Comparison of ENCODE assay signal across 27 cellular contexts in genomic region chr12:99439399-99439798, GRCh38.
"Had no signal": no experiment of that assay in that cellular context is flagged by ENCODE, and none has a peak within 500 bp of the region (broad histone marks: within the 10 kb centered on the region; RNA-seq: fewer than 3 reads in every experiment).

No MANE protein-coding gene starts in this region.

- ATAC-seq: stimulated activated effector memory CD8-positive, alpha-beta T cell treated with anti-CD3 and anti-CD28 coated beads, Interleukin-12 subunit alpha, Interleukin-12 subunit beta, amount 100 ng/mL, for 72 hours; stimulated activated memory B cell treated with anti-CD40 and anti-IgM and Interleukin-4, amounts not matched to agents 10 μg/mL and 1 μg/mL and 100 μg/mL, for 72 hours; stimulated activated naive B cell treated with anti-CD40 and anti-IgM and Interleukin-4, amounts not matched to agents 10 μg/mL and 1 μg/mL and 100 μg/mL, for 72 hours; stimulated activated naive CD8-positive, alpha-beta T cell treated with anti-CD3 and anti-CD28 coated beads, Interleukin-15, amount 100 ng/mL, for 72 hours; stimulated activated naive CD8-positive, alpha-beta T cell treated with anti-CD3 and anti-CD28 coated beads, Interleukin-15, Interleukin-2, amounts not matched to agents 100 U/mL and 50 U/mL, for 24 hours; upper lobe of right lung had no signal

- H3K36me3 ChIP-seq: stomach, suprapubic skin, thoracic aorta, thyroid gland, tibial artery, tibial nerve, transverse colon, upper lobe of left lung, upper lobe of right lung, uterus, vagina had no signal

- H3K4me3 ChIP-seq: stomach, suprapubic skin, testis, thoracic aorta, thyroid gland, tibial artery, tibial nerve, transverse colon, upper lobe of left lung, upper lobe of right lung, uterus, vagina had no signal

- H3K4me1 ChIP-seq: stomach, suprapubic skin, testis, thyroid gland, tibial nerve, transverse colon, upper lobe of left lung, upper lobe of right lung, uterus, vagina had no signal

- FAIRE-seq: urothelium cell line had no signal

- H3K9me3 ChIP-seq: suprapubic skin, testis, thoracic aorta, thyroid gland, tibial artery, tibial nerve, transverse colon, upper lobe of left lung, upper lobe of right lung, uterus, vagina had no signal

- H3K27me3 ChIP-seq: stomach, suprapubic skin, testis, thyroid gland, tibial artery, tibial nerve, transverse colon, upper lobe of left lung, upper lobe of right lung, uterus, vagina had no signal

- H3K27ac ChIP-seq: stomach, suprapubic skin, testis, thoracic aorta, thyroid gland, tibial artery, tibial nerve, transverse colon, upper lobe of left lung, upper lobe of right lung, uterus, vagina had no signal

- DNase-seq: stimulated activated CD4-positive, alpha-beta T cell treated with anti-CD3 and anti-CD28 coated beads, Interleukin-2, amount 100 ng/mL, for 48 hours; stimulated activated CD4-positive, alpha-beta T cell treated with anti-CD3 and anti-CD28 coated beads, Interleukin-4, amount 100 ng/mL, for 1 hour; stimulated activated CD4-positive, alpha-beta T cell treated with anti-CD3 and anti-CD28 coated beads, Interleukin-4, amount 100 ng/mL, for 24 hours; stimulated activated CD4-positive, alpha-beta T cell treated with anti-CD3 and anti-CD28 coated beads, Interleukin-4, amount 100 ng/mL, for 4 hours; stimulated activated CD8-positive, alpha-beta memory T cell treated with anti-CD3 and anti-CD28 coated beads, Interleukin-4, amount 100 ng/mL, for 48 hours; stimulated activated naive B cell treated with anti-CD40 and anti-IgM and Interleukin-4, amounts not matched to agents 10 μg/mL and 1 μg/mL and 100 μg/mL, for 72 hours; stimulated activated naive CD4-positive, alpha-beta T cell; stimulated activated naive CD4-positive, alpha-beta T cell treated with Interleukin-2 at 50 U/mL for 16 hours; stimulated activated naive CD8-positive, alpha-beta T cell treated with anti-CD3 and anti-CD28 coated beads, Interleukin-15, amount 100 ng/mL, for 72 hours; stimulated activated naive CD8-positive, alpha-beta T cell treated with anti-CD3 and anti-CD28 coated beads, Interleukin-15, Interleukin-2, amounts not matched to agents 100 U/mL and 50 U/mL, for 24 hours; stomach; substantia nigra; testis; thyroid gland; tibial artery; transverse colon; trophoblast cell; upper lobe of left lung; upper lobe of right lung; uterus had no signal
